In the genomic region with DNA sequence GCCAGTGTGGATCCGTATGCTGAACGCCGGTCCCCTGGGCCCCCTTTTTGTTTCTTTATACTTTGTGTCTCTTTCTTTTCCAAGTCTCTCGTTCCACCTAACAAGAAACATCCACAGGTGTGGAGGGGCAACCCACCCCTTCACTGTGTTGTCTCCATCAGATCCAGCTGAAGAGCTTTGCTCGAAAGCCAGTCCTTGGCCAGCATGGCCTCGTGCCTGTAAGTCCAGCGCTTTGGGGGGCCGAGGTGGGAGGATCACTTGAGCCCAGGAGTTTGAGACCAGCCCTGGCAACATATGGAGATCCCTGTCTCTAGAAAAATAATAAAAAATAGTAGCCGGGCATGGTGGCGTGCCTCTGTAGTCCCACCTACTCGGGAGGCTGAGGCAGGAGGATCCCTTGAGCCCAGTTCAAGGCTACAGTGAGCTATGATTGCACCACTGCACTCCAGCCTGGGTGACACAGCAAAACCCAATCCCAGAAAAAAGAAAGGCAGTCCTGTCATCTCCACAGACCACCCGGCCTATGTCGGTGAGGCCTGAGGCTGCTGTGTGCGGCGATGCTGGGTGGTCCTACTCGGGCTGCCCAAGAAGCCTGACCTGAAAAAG, we compare ENCODE assay signal across 1 cellular context.
TF ChIP-seq lines count a peak whose summit lies in the region.

No MANE protein-coding gene starts in this region.

TF ChIP-seq in HepG2, 621 proteins besides CTCF, POLR2A, EP300 and RAD21:
- TF ChIP-seq, protein P1, sequence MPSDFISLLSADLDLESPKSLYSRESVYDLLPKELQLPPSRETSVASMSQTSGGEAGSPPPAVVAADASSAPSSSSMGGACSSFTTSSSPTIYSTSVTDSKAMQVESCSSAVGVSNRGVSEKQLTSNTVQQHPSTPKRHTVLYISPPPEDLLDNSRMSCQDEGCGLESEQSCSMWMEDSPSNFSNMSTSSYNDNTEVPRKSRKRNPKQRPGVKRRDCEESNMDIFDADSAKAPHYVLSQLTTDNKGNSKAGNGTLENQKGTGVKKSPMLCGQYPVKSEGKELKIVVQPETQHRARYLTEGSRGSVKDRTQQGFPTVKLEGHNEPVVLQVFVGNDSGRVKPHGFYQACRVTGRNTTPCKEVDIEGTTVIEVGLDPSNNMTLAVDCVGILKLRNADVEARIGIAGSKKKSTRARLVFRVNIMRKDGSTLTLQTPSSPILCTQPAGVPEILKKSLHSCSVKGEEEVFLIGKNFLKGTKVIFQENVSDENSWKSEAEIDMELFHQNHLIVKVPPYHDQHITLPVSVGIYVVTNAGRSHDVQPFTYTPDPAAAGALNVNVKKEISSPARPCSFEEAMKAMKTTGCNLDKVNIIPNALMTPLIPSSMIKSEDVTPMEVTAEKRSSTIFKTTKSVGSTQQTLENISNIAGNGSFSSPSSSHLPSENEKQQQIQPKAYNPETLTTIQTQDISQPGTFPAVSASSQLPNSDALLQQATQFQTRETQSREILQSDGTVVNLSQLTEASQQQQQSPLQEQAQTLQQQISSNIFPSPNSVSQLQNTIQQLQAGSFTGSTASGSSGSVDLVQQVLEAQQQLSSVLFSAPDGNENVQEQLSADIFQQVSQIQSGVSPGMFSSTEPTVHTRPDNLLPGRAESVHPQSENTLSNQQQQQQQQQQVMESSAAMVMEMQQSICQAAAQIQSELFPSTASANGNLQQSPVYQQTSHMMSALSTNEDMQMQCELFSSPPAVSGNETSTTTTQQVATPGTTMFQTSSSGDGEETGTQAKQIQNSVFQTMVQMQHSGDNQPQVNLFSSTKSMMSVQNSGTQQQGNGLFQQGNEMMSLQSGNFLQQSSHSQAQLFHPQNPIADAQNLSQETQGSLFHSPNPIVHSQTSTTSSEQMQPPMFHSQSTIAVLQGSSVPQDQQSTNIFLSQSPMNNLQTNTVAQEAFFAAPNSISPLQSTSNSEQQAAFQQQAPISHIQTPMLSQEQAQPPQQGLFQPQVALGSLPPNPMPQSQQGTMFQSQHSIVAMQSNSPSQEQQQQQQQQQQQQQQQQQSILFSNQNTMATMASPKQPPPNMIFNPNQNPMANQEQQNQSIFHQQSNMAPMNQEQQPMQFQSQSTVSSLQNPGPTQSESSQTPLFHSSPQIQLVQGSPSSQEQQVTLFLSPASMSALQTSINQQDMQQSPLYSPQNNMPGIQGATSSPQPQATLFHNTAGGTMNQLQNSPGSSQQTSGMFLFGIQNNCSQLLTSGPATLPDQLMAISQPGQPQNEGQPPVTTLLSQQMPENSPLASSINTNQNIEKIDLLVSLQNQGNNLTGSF (CRISPR knock-in tag; IDR thresholded peaks at IDR 0.05) = no peak
- TF ChIP-seq, protein P2, sequence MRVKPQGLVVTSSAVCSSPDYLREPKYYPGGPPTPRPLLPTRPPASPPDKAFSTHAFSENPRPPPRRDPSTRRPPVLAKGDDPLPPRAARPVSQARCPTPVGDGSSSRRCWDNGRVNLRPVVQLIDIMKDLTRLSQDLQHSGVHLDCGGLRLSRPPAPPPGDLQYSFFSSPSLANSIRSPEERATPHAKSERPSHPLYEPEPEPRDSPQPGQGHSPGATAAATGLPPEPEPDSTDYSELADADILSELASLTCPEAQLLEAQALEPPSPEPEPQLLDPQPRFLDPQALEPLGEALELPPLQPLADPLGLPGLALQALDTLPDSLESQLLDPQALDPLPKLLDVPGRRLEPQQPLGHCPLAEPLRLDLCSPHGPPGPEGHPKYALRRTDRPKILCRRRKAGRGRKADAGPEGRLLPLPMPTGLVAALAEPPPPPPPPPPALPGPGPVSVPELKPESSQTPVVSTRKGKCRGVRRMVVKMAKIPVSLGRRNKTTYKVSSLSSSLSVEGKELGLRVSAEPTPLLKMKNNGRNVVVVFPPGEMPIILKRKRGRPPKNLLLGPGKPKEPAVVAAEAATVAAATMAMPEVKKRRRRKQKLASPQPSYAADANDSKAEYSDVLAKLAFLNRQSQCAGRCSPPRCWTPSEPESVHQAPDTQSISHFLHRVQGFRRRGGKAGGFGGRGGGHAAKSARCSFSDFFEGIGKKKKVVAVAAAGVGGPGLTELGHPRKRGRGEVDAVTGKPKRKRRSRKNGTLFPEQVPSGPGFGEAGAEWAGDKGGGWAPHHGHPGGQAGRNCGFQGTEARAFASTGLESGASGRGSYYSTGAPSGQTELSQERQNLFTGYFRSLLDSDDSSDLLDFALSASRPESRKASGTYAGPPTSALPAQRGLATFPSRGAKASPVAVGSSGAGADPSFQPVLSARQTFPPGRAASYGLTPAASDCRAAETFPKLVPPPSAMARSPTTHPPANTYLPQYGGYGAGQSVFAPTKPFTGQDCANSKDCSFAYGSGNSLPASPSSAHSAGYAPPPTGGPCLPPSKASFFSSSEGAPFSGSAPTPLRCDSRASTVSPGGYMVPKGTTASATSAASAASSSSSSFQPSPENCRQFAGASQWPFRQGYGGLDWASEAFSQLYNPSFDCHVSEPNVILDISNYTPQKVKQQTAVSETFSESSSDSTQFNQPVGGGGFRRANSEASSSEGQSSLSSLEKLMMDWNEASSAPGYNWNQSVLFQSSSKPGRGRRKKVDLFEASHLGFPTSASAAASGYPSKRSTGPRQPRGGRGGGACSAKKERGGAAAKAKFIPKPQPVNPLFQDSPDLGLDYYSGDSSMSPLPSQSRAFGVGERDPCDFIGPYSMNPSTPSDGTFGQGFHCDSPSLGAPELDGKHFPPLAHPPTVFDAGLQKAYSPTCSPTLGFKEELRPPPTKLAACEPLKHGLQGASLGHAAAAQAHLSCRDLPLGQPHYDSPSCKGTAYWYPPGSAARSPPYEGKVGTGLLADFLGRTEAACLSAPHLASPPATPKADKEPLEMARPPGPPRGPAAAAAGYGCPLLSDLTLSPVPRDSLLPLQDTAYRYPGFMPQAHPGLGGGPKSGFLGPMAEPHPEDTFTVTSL (CRISPR knock-in tag; IDR thresholded peaks at IDR 0.05; ENCODE audit: borderline replicate concordance) = no peak
- peak; percentile 54; the same call in 1 of the 2 replicates for TF ChIP-seq ZMYM3 (CRISPR knock-in tag; IDR thresholded peaks at IDR 0.05)
- TF ChIP-seq, protein P3, sequence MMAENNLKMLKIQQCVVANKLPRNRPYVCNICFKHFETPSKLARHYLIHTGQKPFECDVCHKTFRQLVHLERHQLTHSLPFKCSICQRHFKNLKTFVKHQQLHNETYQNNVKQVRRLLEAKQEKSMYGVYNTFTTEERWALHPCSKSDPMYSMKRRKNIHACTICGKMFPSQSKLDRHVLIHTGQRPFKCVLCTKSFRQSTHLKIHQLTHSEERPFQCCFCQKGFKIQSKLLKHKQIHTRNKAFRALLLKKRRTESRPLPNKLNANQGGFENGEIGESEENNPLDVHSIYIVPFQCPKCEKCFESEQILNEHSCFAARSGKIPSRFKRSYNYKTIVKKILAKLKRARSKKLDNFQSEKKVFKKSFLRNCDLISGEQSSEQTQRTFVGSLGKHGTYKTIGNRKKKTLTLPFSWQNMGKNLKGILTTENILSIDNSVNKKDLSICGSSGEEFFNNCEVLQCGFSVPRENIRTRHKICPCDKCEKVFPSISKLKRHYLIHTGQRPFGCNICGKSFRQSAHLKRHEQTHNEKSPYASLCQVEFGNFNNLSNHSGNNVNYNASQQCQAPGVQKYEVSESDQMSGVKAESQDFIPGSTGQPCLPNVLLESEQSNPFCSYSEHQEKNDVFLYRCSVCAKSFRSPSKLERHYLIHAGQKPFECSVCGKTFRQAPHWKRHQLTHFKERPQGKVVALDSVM (CRISPR knock-in tag; IDR thresholded peaks at IDR 0.05) = peak; percentile 96
- TF ChIP-seq MAFF (IDR thresholded peaks at IDR 0.05; ENCODE audit: low read depth, low read length) = 0 out of 2 replicates have a peak, but pooled peaks have one; percentile 12
- peak; percentile 64 for TF ChIP-seq NFE2L2 (IDR thresholded peaks at IDR 0.05; ENCODE audit: low read length)
- TF ChIP-seq, protein P4, sequence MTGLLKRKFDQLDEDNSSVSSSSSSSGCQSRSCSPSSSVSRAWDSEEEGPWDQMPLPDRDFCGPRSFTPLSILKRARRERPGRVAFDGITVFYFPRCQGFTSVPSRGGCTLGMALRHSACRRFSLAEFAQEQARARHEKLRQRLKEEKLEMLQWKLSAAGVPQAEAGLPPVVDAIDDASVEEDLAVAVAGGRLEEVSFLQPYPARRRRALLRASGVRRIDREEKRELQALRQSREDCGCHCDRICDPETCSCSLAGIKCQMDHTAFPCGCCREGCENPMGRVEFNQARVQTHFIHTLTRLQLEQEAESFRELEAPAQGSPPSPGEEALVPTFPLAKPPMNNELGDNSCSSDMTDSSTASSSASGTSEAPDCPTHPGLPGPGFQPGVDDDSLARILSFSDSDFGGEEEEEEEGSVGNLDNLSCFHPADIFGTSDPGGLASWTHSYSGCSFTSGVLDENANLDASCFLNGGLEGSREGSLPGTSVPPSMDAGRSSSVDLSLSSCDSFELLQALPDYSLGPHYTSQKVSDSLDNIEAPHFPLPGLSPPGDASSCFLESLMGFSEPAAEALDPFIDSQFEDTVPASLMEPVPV (CRISPR knock-in tag; IDR thresholded peaks at IDR 0.05) = no peak
- no peak for TF ChIP-seq MBD4 (IDR thresholded peaks at IDR 0.05; ENCODE audit: borderline replicate concordance, low read length)
- TF ChIP-seq, protein P5, sequence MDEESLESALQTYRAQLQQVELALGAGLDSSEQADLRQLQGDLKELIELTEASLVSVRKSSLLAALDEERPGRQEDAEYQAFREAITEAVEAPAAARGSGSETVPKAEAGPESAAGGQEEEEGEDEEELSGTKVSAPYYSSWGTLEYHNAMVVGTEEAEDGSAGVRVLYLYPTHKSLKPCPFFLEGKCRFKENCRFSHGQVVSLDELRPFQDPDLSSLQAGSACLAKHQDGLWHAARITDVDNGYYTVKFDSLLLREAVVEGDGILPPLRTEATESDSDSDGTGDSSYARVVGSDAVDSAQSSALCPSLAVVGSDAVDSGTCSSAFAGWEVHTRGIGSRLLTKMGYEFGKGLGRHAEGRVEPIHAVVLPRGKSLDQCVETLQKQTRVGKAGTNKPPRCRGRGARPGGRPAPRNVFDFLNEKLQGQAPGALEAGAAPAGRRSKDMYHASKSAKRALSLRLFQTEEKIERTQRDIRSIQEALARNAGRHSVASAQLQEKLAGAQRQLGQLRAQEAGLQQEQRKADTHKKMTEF (CRISPR knock-in tag; IDR thresholded peaks at IDR 0.05) = 0 out of 2 replicates have a peak, but pooled peaks have one; percentile 18
- 0 out of 2 replicates have a peak, but pooled peaks have one; percentile 32 for TF ChIP-seq ZNF3 (CRISPR knock-in tag; IDR thresholded peaks at IDR 0.05)
- no peak for TF ChIP-seq NR2F6 (IDR thresholded peaks at IDR 0.05)
- TF ChIP-seq NR2F6 (CRISPR knock-in tag; IDR thresholded peaks at IDR 0.05) = 0 out of 2 replicates have a peak, but pooled peaks have one; percentile 10
- 0 out of 2 replicates have a peak, but pooled peaks have one; percentile 36 for TF ChIP-seq NFE2L1 (CRISPR knock-in tag; IDR thresholded peaks at IDR 0.05; ENCODE audit: borderline replicate concordance)
- TF ChIP-seq ZKSCAN8 (CRISPR knock-in tag; IDR thresholded peaks at IDR 0.05; ENCODE audit: borderline replicate concordance) = no peak
TF ChIP-seq in HepG2: peak in this region for 8.
